ENCODE assay signal across 18 cellular contexts in the genomic region with DNA sequence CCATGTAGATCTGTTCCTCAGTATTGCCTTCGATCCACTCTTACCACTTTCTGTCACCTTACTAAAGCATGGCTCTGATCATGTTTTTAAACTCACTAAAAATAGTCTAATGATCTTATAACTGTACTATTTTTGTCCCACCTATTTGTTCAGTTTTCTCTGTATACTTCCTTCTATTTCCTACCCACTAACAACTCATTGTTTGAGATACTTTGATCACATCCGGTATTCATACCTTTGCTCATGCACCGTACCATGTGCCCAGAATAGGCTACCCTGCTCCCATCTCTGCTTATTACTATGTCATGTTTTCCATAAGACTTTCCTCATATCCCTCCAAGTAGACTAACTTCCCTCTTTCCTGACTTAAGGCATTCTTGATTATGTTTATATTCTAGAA.
DNase-seq lines count a peak whose midpoint lies in the region; ATAC-seq, FAIRE-seq and TF ChIP-seq lines count a peak whose summit lies in the region.
"Had no signal": no experiment of that assay in that cellular context is flagged by ENCODE, and none has a peak within 500 bp of the region (broad histone marks: within the 10 kb centered on the region; RNA-seq: fewer than 3 reads in every experiment).

No MANE protein-coding gene starts in this region.

- intact Hi-C loops in thyroid gland (cut with DNase I): no loop called here

- H3K4me2 ChIP-seq in astrocyte (ENCODE audit: low read length): no peak overlapping the region

- H3K4me1 Mint-ChIP-seq in stimulated activated naive CD8-positive, alpha-beta T cell treated with anti-CD3 and anti-CD28 coated beads, Interleukin-15, amount 100 ng/mL, for 72 hours: peaks cover 63% of the 10 kb centered on the region
- peaks cover 56% of the 10 kb centered on the region for H3K4me1 Mint-ChIP-seq in astrocyte (ENCODE audit: low read depth, unreplicated experiment)
- H3K4me1 Mint-ChIP-seq in naive thymus-derived CD8-positive, alpha-beta T cell: peaks cover 34 to 65% (median 64%) of the 10 kb centered on the region in 4 donors

- TF ChIP-seq CTCF in astrocyte (IDR thresholded peaks at IDR 0.05; ENCODE audit: insufficient read depth, low read depth, low read length) (no peak), thyroid gland (IDR thresholded peaks at IDR 0.05) (no peak), GM20000 (IDR thresholded peaks at IDR 0.05; ENCODE audit: extremely low read depth, missing control alignments) (no peak)

- H3K79me2 ChIP-seq in astrocyte (ENCODE audit: insufficient read depth, low read length): peaks cover 96% of the 10 kb centered on the region

- peaks cover 76% of the 10 kb centered on the region for H4K20me1 ChIP-seq in astrocyte (ENCODE audit: insufficient read depth, low read length)

- no peaks in the 10 kb centered on the region for H3K9me3 ChIP-seq in astrocyte (ENCODE audit: insufficient read depth, low read depth, low read length)
- H3K9me3 ChIP-seq in thyroid gland: no peaks in the 10 kb centered on the region

- no peak overlapping the region for H3K9ac ChIP-seq in astrocyte (ENCODE audit: low read length)

- H3K9me3 Mint-ChIP-seq in stimulated activated naive CD8-positive, alpha-beta T cell treated with anti-CD3 and anti-CD28 coated beads, Interleukin-15, amount 100 ng/mL, for 72 hours: no peaks in the 10 kb centered on the region
- H3K9me3 Mint-ChIP-seq in astrocyte (ENCODE audit: unreplicated experiment): no peaks in the 10 kb centered on the region
- no peaks in the 10 kb centered on the region for H3K9me3 Mint-ChIP-seq in naive thymus-derived CD8-positive, alpha-beta T cell
- H3K9me3 Mint-ChIP-seq: activated naive CD4-positive, alpha-beta T cell treated with anti-CD3 and anti-CD28 coated beads for 36 hours had no signal

- no peaks in the 10 kb centered on the region for H3K27me3 ChIP-seq in astrocyte (ENCODE audit: insufficient read depth, low read length)
- no peaks in the 10 kb centered on the region for H3K27me3 ChIP-seq in thyroid gland

- no peak overlapping the region for H3K4me3 ChIP-seq in astrocyte (ENCODE audit: insufficient read depth, low read depth, low read length)
- H3K4me3 ChIP-seq in thyroid gland (replicated peaks in 1 of 3): no peak overlapping the region

- WGBS in thyroid gland, 2 donors: 74 to 77% methylated on average over 3 of the region's 3 CpGs

- DNase-seq in stimulated activated naive CD8-positive, alpha-beta T cell treated with anti-CD3 and anti-CD28 coated beads, Interleukin-15, Interleukin-2, amounts not matched to agents 100 U/mL and 50 U/mL, for 24 hours: no peak
- no peak for DNase-seq in stimulated activated naive CD8-positive, alpha-beta T cell treated with anti-CD3 and anti-CD28 coated beads, Interleukin-15, amount 100 ng/mL, for 72 hours
- no peak for DNase-seq in astrocyte (ENCODE audit: low read depth)
- DNase-seq in naive thymus-derived CD8-positive, alpha-beta T cell: no peak
- no peak for DNase-seq in thyroid gland
- DNase-seq in GM20000 (ENCODE audit: low spot score): no peak
- no peak for DNase-seq in activated CD4-positive, alpha-beta T cell treated with anti-CD3 and anti-CD28 coated beads, Interleukin-2, amount 50 U/mL, for 4 hours
- no peak for DNase-seq in T1000 (lab: John Stamatoyannopoulos, UW)
- DNase-seq: activated CD8-positive, alpha-beta memory T cell treated with anti-CD3 and anti-CD28 coated beads, Interleukin-2, amount 50 U/mL, for 48 hours; activated naive CD4-positive, alpha-beta T cell treated with anti-CD3 and anti-CD28 coated beads for 36 hours; AML-193; GDM1; head of caudate nucleus; mesendoderm; NCI-H1930; NCI-H446 treated with DMSO at 0.1 percent for 48 hours; SHP77 treated with DMSO at 0.1 percent for 48 hours; T-helper 2 cell had no signal

- H3K36me3 ChIP-seq in astrocyte (ENCODE audit: insufficient read depth, low read length) (no peaks in the 10 kb centered on the region), thyroid gland (no peaks in the 10 kb centered on the region)

- POLR2A ChIA-PET in naive thymus-derived CD8-positive, alpha-beta T cell (lab: Charles Lee): interaction anchor here (0.7 kb wide), 1 partner anchor 87 kb away, joined by 3 read pairs; no protein-coding TSS in a partner anchor

- H3K4me1 ChIP-seq in astrocyte (ENCODE audit: insufficient read depth, low read length) (peaks cover 47% of the 10 kb centered on the region), thyroid gland (peaks cover 35 to 48% of the 10 kb centered on the region in 2 donors)

- H3K36me3 Mint-ChIP-seq in astrocyte (ENCODE audit: low read depth, unreplicated experiment): peaks cover 3% of the 10 kb centered on the region
- no peaks in the 10 kb centered on the region for H3K36me3 Mint-ChIP-seq in naive thymus-derived CD8-positive, alpha-beta T cell

- no peak overlapping the region for H3K27ac Mint-ChIP-seq in stimulated activated naive CD8-positive, alpha-beta T cell treated with anti-CD3 and anti-CD28 coated beads, Interleukin-15, amount 100 ng/mL, for 72 hours
- H3K27ac Mint-ChIP-seq in astrocyte (ENCODE audit: unreplicated experiment): peak overlapping the region; percentile 34
- H3K27ac Mint-ChIP-seq in naive thymus-derived CD8-positive, alpha-beta T cell: peak overlapping the region in 4 of 10 donors; percentile 0 to 5 (median 2)
- H3K27ac Mint-ChIP-seq: activated naive CD4-positive, alpha-beta T cell treated with anti-CD3 and anti-CD28 coated beads for 36 hours had no signal

- no peak overlapping the region for H3K4me3 Mint-ChIP-seq in stimulated activated naive CD8-positive, alpha-beta T cell treated with anti-CD3 and anti-CD28 coated beads, Interleukin-15, amount 100 ng/mL, for 72 hours
- H3K4me3 Mint-ChIP-seq in astrocyte (ENCODE audit: unreplicated experiment): no peak overlapping the region
- no peak overlapping the region for H3K4me3 Mint-ChIP-seq in naive thymus-derived CD8-positive, alpha-beta T cell
- H3K4me3 Mint-ChIP-seq: activated naive CD4-positive, alpha-beta T cell treated with anti-CD3 and anti-CD28 coated beads for 36 hours had no signal

- FAIRE-seq in astrocyte (lab: Jason Lieb, UNC): no peak

- ATAC-seq in stimulated activated naive CD8-positive, alpha-beta T cell treated with anti-CD3 and anti-CD28 coated beads, Interleukin-15, Interleukin-2, amounts not matched to agents 100 U/mL and 50 U/mL, for 24 hours: peak; percentile 32
- ATAC-seq in stimulated activated naive CD8-positive, alpha-beta T cell treated with anti-CD3 and anti-CD28 coated beads, Interleukin-15, amount 100 ng/mL, for 72 hours: no peak
- ATAC-seq in naive thymus-derived CD8-positive, alpha-beta T cell: peak; percentile 68 to 81

- no peaks in the 10 kb centered on the region for H3K27me3 Mint-ChIP-seq in stimulated activated naive CD8-positive, alpha-beta T cell treated with anti-CD3 and anti-CD28 coated beads, Interleukin-15, amount 100 ng/mL, for 72 hours
- no peaks in the 10 kb centered on the region for H3K27me3 Mint-ChIP-seq in astrocyte (ENCODE audit: low read depth, unreplicated experiment)
- H3K27me3 Mint-ChIP-seq in naive thymus-derived CD8-positive, alpha-beta T cell: no peaks in the 10 kb centered on the region

- no peak overlapping the region for H3K27ac ChIP-seq in astrocyte (ENCODE audit: low read depth, low read length)
- no peak overlapping the region for H3K27ac ChIP-seq in thyroid gland

- no peak overlapping the region for H2AFZ ChIP-seq in astrocyte (ENCODE audit: low read depth, low read length)

- TF ChIP-seq POLR2A in thyroid gland (IDR thresholded peaks at IDR 0.05): no peak
